29 cellular contexts compared by ENCODE assay signal in the genomic region with DNA sequence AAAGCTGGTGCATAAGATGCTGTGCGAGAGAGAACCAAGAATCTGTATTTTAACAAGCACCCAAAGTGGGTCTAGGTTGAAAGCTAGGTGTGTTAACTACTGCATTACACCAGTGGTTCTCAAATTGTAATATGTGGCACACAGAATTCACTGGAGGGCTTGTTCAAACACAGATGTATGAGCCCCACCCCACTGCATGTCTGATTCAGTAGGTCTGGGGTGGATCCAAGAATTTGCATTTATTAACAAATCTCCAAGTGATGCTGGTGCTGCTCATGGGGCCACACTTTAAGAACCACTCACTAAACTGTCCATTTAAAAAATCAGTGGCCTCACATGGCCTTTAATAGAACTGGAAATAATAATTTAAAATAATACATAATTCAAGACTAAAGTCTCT. TPM values are rescaled to one million over a fixed set of nuclear protein-coding genes. Genes with fewer than 3 reads are reported as not detected.
A peak's percentile ranks its signal among the peaks of the same experiment; 100 is the strongest.
DNase-seq lines count a peak whose midpoint lies in the region; ATAC-seq, FAIRE-seq and TF ChIP-seq lines count a peak whose summit lies in the region.
"Had no signal": no experiment of that assay in that cellular context is flagged by ENCODE, and none has a peak within 500 bp of the region (broad histone marks: within the 10 kb centered on the region; RNA-seq: fewer than 3 reads in every experiment).

No MANE protein-coding gene starts in this region.

- H3K4me3 Mint-ChIP-seq in activated CD4-positive, alpha-beta memory T cell treated with anti-CD3 and anti-CD28 coated beads for 36 hours: no peak overlapping the region
- H3K4me3 Mint-ChIP-seq: activated naive CD8-positive, alpha-beta T cell treated with anti-CD3 and anti-CD28 coated beads, Interleukin-2, amount 10 ng/mL, durations not matched to agents 7 days and 5 days; memory B cell; naive B cell; stimulated activated naive B cell treated with anti-CD40 and anti-IgM and Interleukin-4, amounts not matched to agents 10 μg/mL and 1 μg/mL and 100 μg/mL, for 72 hours; WTC11 had no signal

- no peak for FAIRE-seq in GM12891 (lab: Jason Lieb, UNC)
- FAIRE-seq: frontal cortex, G401.6, islet of Langerhans had no signal

- 86 to 88% methylated on average over 1 of the region's 1 CpG for WGBS in tibial nerve, 2 donors

- no peaks in the 10 kb centered on the region for H3K9me3 ChIP-seq in tibial nerve
- H3K9me3 ChIP-seq: body of pancreas, upper lobe of left lung had no signal

- TF ChIP-seq EP300 in tibial nerve (IDR thresholded peaks at IDR 0.05): no peak

- POLR2A ChIA-PET in activated CD4-positive, alpha-beta memory T cell treated with anti-CD3 and anti-CD28 coated beads for 36 hours (lab: Charles Lee): no interaction called here

- H3K36me3 ChIP-seq in tibial nerve: no peaks in the 10 kb centered on the region
- H3K36me3 ChIP-seq: upper lobe of left lung had no signal

- no peaks in the 10 kb centered on the region for H3K27me3 ChIP-seq in foreskin keratinocyte
- H3K27me3 ChIP-seq in tibial nerve: no peaks in the 10 kb centered on the region
- H3K27me3 ChIP-seq: body of pancreas, upper lobe of left lung had no signal

- no peak for TF ChIP-seq CTCF in foreskin keratinocyte (conservative IDR thresholded peaks at IDR 0.05)
- TF ChIP-seq CTCF in tibial nerve (IDR thresholded peaks at IDR 0.05): no peak

- CTCF ChIA-PET in activated CD4-positive, alpha-beta memory T cell treated with anti-CD3 and anti-CD28 coated beads for 36 hours (lab: Charles Lee): no interaction called here

- no peaks in the 10 kb centered on the region for H3K4me1 Mint-ChIP-seq in activated CD4-positive, alpha-beta memory T cell treated with anti-CD3 and anti-CD28 coated beads for 36 hours (ENCODE audit: low read depth)
- H3K4me1 Mint-ChIP-seq: activated naive CD8-positive, alpha-beta T cell treated with anti-CD3 and anti-CD28 coated beads, Interleukin-2, amount 10 ng/mL, durations not matched to agents 7 days and 5 days; memory B cell had no signal

- ATAC-seq in Right ventricle myocardium inferior: peak; percentile 11
- no peak for ATAC-seq in Right ventricle myocardium superior (ENCODE audit: poor library complexity)
- ATAC-seq in foreskin keratinocyte: peak; percentile 52
- ATAC-seq: body of pancreas; stimulated activated naive B cell treated with anti-CD40 and anti-IgM and Interleukin-4, amounts not matched to agents 10 μg/mL and 1 μg/mL and 100 μg/mL, for 72 hours; WTC11 had no signal

- H3K36me3 Mint-ChIP-seq in activated CD4-positive, alpha-beta memory T cell treated with anti-CD3 and anti-CD28 coated beads for 36 hours: no peaks in the 10 kb centered on the region
- H3K36me3 Mint-ChIP-seq: activated naive CD8-positive, alpha-beta T cell treated with anti-CD3 and anti-CD28 coated beads, Interleukin-2, amount 10 ng/mL, durations not matched to agents 7 days and 5 days; memory B cell; naive B cell; stimulated activated naive B cell treated with anti-CD40 and anti-IgM and Interleukin-4, amounts not matched to agents 10 μg/mL and 1 μg/mL and 100 μg/mL, for 72 hours; WTC11 had no signal

- no peak overlapping the region for H3K27ac Mint-ChIP-seq in activated CD4-positive, alpha-beta memory T cell treated with anti-CD3 and anti-CD28 coated beads for 36 hours
- H3K27ac Mint-ChIP-seq: activated naive CD8-positive, alpha-beta T cell treated with anti-CD3 and anti-CD28 coated beads, Interleukin-2, amount 10 ng/mL, durations not matched to agents 7 days and 5 days; activated T-helper 2 cell treated with anti-CD3 and anti-CD28 coated beads, Interferon-gamma antibody, Interleukin-2, Interleukin-4, amounts not matched to agents 10 μg/mL and 5 μg/mL and 100 μg/mL, durations not matched to agents 14 hours and 24 hours and 36 hours; CD14-positive monocyte; memory B cell; naive B cell; stimulated activated naive B cell treated with anti-CD40 and anti-IgM and Interleukin-4, amounts not matched to agents 10 μg/mL and 1 μg/mL and 100 μg/mL, for 72 hours; WTC11 had no signal

- intact Hi-C loops in Right ventricle myocardium inferior (cut with DNase I): no loop called here
- intact Hi-C loops in Right ventricle myocardium superior (cut with DNase I): no loop called here
- intact Hi-C loops in activated CD4-positive, alpha-beta memory T cell treated with anti-CD3 and anti-CD28 coated beads for 36 hours (cut with micrococcal nuclease): no loop called here

- no peak for TF ChIP-seq POLR2A in tibial nerve (IDR thresholded peaks at IDR 0.05)
- no peak for TF ChIP-seq POLR2A in GM12891 (IDR thresholded peaks at IDR 0.05; ENCODE audit: low read depth, low read length)

- H3K9me3 Mint-ChIP-seq in activated CD4-positive, alpha-beta memory T cell treated with anti-CD3 and anti-CD28 coated beads for 36 hours: no peaks in the 10 kb centered on the region
- H3K9me3 Mint-ChIP-seq: activated naive CD8-positive, alpha-beta T cell treated with anti-CD3 and anti-CD28 coated beads, Interleukin-2, amount 10 ng/mL, durations not matched to agents 7 days and 5 days; activated T-helper 2 cell treated with anti-CD3 and anti-CD28 coated beads, Interferon-gamma antibody, Interleukin-2, Interleukin-4, amounts not matched to agents 10 μg/mL and 5 μg/mL and 100 μg/mL, durations not matched to agents 14 hours and 24 hours and 36 hours; CD14-positive monocyte; stimulated activated naive B cell treated with anti-CD40 and anti-IgM and Interleukin-4, amounts not matched to agents 10 μg/mL and 1 μg/mL and 100 μg/mL, for 72 hours had no signal

- H3K27me3 Mint-ChIP-seq in activated CD4-positive, alpha-beta memory T cell treated with anti-CD3 and anti-CD28 coated beads for 36 hours: no peaks in the 10 kb centered on the region
- H3K27me3 Mint-ChIP-seq: activated naive CD8-positive, alpha-beta T cell treated with anti-CD3 and anti-CD28 coated beads, Interleukin-2, amount 10 ng/mL, durations not matched to agents 7 days and 5 days; memory B cell had no signal

- peaks cover 3% of the 10 kb centered on the region for H3K4me1 ChIP-seq in foreskin keratinocyte
- peaks cover 0 to 100% (median 66%) of the 10 kb centered on the region in 4 donors for H3K4me1 ChIP-seq in tibial nerve

- H3K4me3 ChIP-seq in tibial nerve: no peak overlapping the region
- H3K4me3 ChIP-seq: body of pancreas, coronary artery, smooth muscle cell, upper lobe of left lung had no signal

- peak overlapping the region; percentile 46 for H3K27ac ChIP-seq in caudate nucleus (ENCODE audit: low read depth, low read length)
- H3K27ac ChIP-seq in foreskin keratinocyte: no peak overlapping the region
- H3K27ac ChIP-seq in tibial nerve: peak overlapping the region; percentile 62 to 94 (median 78)
- H3K27ac ChIP-seq: body of pancreas, upper lobe of left lung had no signal

- DNase-seq in Right ventricle myocardium inferior (ENCODE audit: missing footprints): no peak
- DNase-seq in Right ventricle myocardium superior: no peak
- no peak for DNase-seq in caudate nucleus (lab: John Stamatoyannopoulos, UW)
- peak; percentile 46 to 65 for DNase-seq in foreskin keratinocyte
- no peak for DNase-seq in tibial nerve (ENCODE audit: low spot score in 2 of 2)
- no peak for DNase-seq in GM12891 (ENCODE audit: insufficient read length, low spot score)
- DNase-seq in CD1c-positive myeloid dendritic cell (ENCODE audit: extremely low spot score): no peak
- no peak for DNase-seq in activated CD4-positive, alpha-beta memory T cell treated with anti-CD3 and anti-CD28 coated beads for 36 hours
- DNase-seq: 8988T; activated CD8-positive, alpha-beta memory T cell treated with anti-CD3 and anti-CD28 coated beads, Interleukin-2, amount 50 U/mL, for 4 hours; activated naive CD8-positive, alpha-beta T cell treated with anti-CD3 and anti-CD28 coated beads, Interleukin-2, amount 10 ng/mL, durations not matched to agents 7 days and 5 days; body of pancreas; hypothalamus; naive B cell; NCI-H187 treated with DMSO at 0.1 percent for 48 hours; NCI-H2227 treated with DMSO at 0.1 percent for 48 hours; occipital lobe; stimulated activated naive B cell treated with anti-CD40 and anti-IgM and Interleukin-4, amounts not matched to agents 10 μg/mL and 1 μg/mL and 100 μg/mL, for 72 hours; T1000; upper lobe of left lung had no signal

TF ChIP-seq in GM12891, 5 proteins besides CTCF, POLR2A, EP300 and RAD21:
- TF ChIP-seq POU2F2 (IDR thresholded peaks at IDR 0.05; ENCODE audit: low read depth, low read length): no peak
- TF ChIP-seq TAF1 (IDR thresholded peaks at IDR 0.05; ENCODE audit: low read depth, low read length): no peak
- no peak for TF ChIP-seq PAX5 (IDR thresholded peaks at IDR 0.05; ENCODE audit: insufficient read depth, low read length, severe bottlenecking)
- no peak for TF ChIP-seq POLR2AphosphoS5 (IDR thresholded peaks at IDR 0.05; ENCODE audit: low read depth, low read length)
- no peak for TF ChIP-seq SPI1 (IDR thresholded peaks at IDR 0.05; ENCODE audit: low read depth, low read length)

RNA-seq across cellular contexts. Expression of a gene that starts 40.4 kb away (rescaled TPM):
- 13.8 TPM for total RNA-seq in Right ventricle myocardium inferior
- 12.7 TPM for total RNA-seq in Right ventricle myocardium superior
- total RNA-seq in foreskin keratinocyte: 27.0 and 30.9 TPM in 2 replicates
- polyA plus RNA-seq in foreskin keratinocyte: 9.8 and 13.5 TPM in 2 replicates
- total RNA-seq in tibial nerve: 100 to 1,000 TPM; 156 to 238 (median 199) TPM
- polyA plus RNA-seq in GM12891 (2012; ENCODE audit: low read depth, missing spikeins): 0.22 TPM
- total RNA-seq in activated CD4-positive, alpha-beta memory T cell treated with anti-CD3 and anti-CD28 coated beads for 36 hours: not detected
- total RNA-seq: activated T-helper 2 cell treated with anti-CD3 and anti-CD28 coated beads, Interferon-gamma antibody, Interleukin-2, Interleukin-4, amounts not matched to agents 10 μg/mL and 5 μg/mL and 100 μg/mL, durations not matched to agents 14 hours and 24 hours and 36 hours had no signal

Comparison
In these comparisons a context has a peak if more than half of its experiments do, and no peak if none do; other contexts are left out.
1. DNase-seq: peak in foreskin keratinocyte (2 of 2); none in Right ventricle myocardium inferior (single experiment), Right ventricle myocardium superior (single experiment), caudate nucleus (0 of 61), tibial nerve (0 of 2), GM12891 (single experiment), CD1c-positive myeloid dendritic cell (single experiment) and activated CD4-positive, alpha-beta memory T cell treated with anti-CD3 and anti-CD28 coated beads for 36 hours (single experiment).
2. RNA of a gene that starts 40.4 kb away (total RNA-seq): 156 to 238 TPM in tibial nerve, 27.0 to 30.9 TPM in foreskin keratinocyte, 13.8 TPM in Right ventricle myocardium inferior (single experiment) and 12.7 TPM in Right ventricle myocardium superior (single experiment); not detected in activated CD4-positive, alpha-beta memory T cell treated with anti-CD3 and anti-CD28 coated beads for 36 hours; every median in the first group is over 10 times any median in the second.